In the genomic region with DNA sequence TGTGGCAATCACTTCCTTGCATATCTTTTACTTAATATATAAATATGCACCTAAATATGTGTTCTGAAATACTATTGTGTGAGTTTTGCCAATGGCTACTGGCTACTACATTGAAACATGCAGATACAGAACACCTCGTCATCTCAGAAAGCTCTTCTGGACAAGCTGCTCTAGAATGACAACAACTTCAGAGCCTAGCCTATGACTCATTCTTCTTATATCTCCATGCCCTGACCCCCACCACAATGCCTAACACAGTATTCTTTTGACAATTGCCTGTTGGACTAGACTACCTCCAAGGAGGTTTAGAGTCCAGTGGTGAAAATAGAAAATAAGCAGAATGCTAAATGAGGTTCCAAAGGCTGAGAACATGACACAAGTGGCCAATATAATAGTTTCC, we compare ENCODE assay signal across 30 cellular contexts. TPM values are rescaled to one million over a fixed set of nuclear protein-coding genes. Genes with fewer than 3 reads are reported as not detected.
DNase-seq lines count a peak whose midpoint lies in the region; ATAC-seq, FAIRE-seq and TF ChIP-seq lines count a peak whose summit lies in the region.
"Had no signal": no experiment of that assay in that cellular context is flagged by ENCODE, and none has a peak within 500 bp of the region (broad histone marks: within the 10 kb centered on the region; RNA-seq: fewer than 3 reads in every experiment).

No MANE protein-coding gene starts in this region.

- in situ Hi-C loops in K562 (cut with MboI): no loop called here

- TF ChIP-seq CTCF in SK-N-SH (IDR thresholded peaks at IDR 0.05) (no peak), K562 (IDR thresholded peaks at IDR 0.05 in 2 of 3, conservative IDR thresholded peaks at IDR 0.05 in 1 of 3; ENCODE audit: insufficient read depth in 2 of 3, low read depth in 1 of 3, low read length in 3 of 3) (no peak)

- no peaks in the 10 kb centered on the region for H3K36me3 ChIP-seq in SK-N-SH (replicated peaks in 1 of 2; ENCODE audit: control insufficient read depth in 1 of 2, insufficient read depth in 2 of 2, low read length in 1 of 2)
- no peaks in the 10 kb centered on the region for H3K36me3 ChIP-seq in K562 (ENCODE audit: control insufficient read depth, insufficient read depth, low read length)
- no peaks in the 10 kb centered on the region for H3K36me3 ChIP-seq in mesenchymal stem cell (ENCODE audit: control insufficient read depth in 1 of 2, insufficient read depth in 2 of 2, low read depth in 1 of 2, low read length in 2 of 2)
- H3K36me3 ChIP-seq: breast epithelium, colonic mucosa had no signal

- no peak for FAIRE-seq in K562 (lab: Jason Lieb, UNC)
- FAIRE-seq: kidney had no signal

- H3K9ac ChIP-seq in SK-N-SH (no peak overlapping the region), K562 (ENCODE audit: insufficient read depth in 1 of 2, low read depth in 2 of 2, low read length in 2 of 2) (no peak overlapping the region), mesenchymal stem cell (ENCODE audit: low read length) (no peak overlapping the region)
- H3K9ac ChIP-seq: KMS-11 had no signal

- no peak overlapping the region for H2BK15ac ChIP-seq in mesenchymal stem cell (ENCODE audit: low read depth, poor library complexity, severe bottlenecking)

- POLR2A ChIA-PET in SK-N-SH (lab: Yijun Ruan, JAX): interaction anchor here (1.0 kb wide), 1 partner anchor 824 kb away, joined by 3 read pairs; a partner anchor contains a TSS
- POLR2A ChIA-PET in K562 (lab: Yijun Ruan, JAX): interaction anchor here (1.5 kb wide), 1 partner anchor 11 kb away, joined by 3 read pairs; no protein-coding TSS in a partner anchor

- 80% methylated on average over 1 of the region's 1 CpG for WGBS in SK-N-SH (ENCODE audit: low lambda C conversion rate)
- 0% methylated on average over 1 of the region's 1 CpG for WGBS in K562 (ENCODE audit: insufficient coverage, low coverage, missing lambda C conversion rate)
- WGBS in mesenchymal stem cell: 70% methylated on average over 1 of the region's 1 CpG

- H3K9me3 ChIP-seq in SK-N-SH (no peaks in the 10 kb centered on the region), K562 (replicated peaks; ENCODE audit: control insufficient read depth, insufficient read depth, low read depth, low read length) (no peaks in the 10 kb centered on the region), mesenchymal stem cell (ENCODE audit: control insufficient read depth, low read length) (no peaks in the 10 kb centered on the region)
- H3K9me3 ChIP-seq: breast epithelium, Caco-2, colonic mucosa, psoas muscle had no signal

- H4K91ac ChIP-seq in mesenchymal stem cell (ENCODE audit: low read length): no peak overlapping the region

- H3K4me1 ChIP-seq in SK-N-SH (ENCODE audit: control insufficient read depth in 1 of 2, insufficient read depth in 2 of 2, low read depth in 1 of 2, low read length in 1 of 2): peaks cover 0 to 5% of the 10 kb centered on the region in 2 experiments; a peak in 2 of 4 replicates
- H3K4me1 ChIP-seq in K562 (replicated peaks in 1 of 2; ENCODE audit: control insufficient read depth in 2 of 2, insufficient read depth in 2 of 2, low read length in 2 of 2): no peaks in the 10 kb centered on the region
- peaks cover 3% of the 10 kb centered on the region for H3K4me1 ChIP-seq in mesenchymal stem cell (ENCODE audit: control insufficient read depth, insufficient read depth, low read depth, low read length)
- H3K4me1 ChIP-seq: breast epithelium, Caco-2, colonic mucosa, psoas muscle had no signal

- H3K23ac ChIP-seq in mesenchymal stem cell (ENCODE audit: low read length in 2 of 2): no peak overlapping the region

- BruUV-seq in K562 (replicated peaks; lab: Mats Ljungman, UMichigan): no TSS peak

- no peak overlapping the region for H3K4ac ChIP-seq in mesenchymal stem cell (ENCODE audit: low read depth in 1 of 2, low read length in 2 of 2)

- no peaks in the 10 kb centered on the region for H3K79me2 ChIP-seq in SK-N-SH (ENCODE audit: insufficient read depth)
- H3K79me2 ChIP-seq in K562 (ENCODE audit: control insufficient read depth, insufficient read depth, low read length): no peaks in the 10 kb centered on the region

- no peak overlapping the region for H4K8ac ChIP-seq in mesenchymal stem cell (ENCODE audit: low read length)

- H4K20me1 ChIP-seq in SK-N-SH (ENCODE audit: insufficient read depth) (no peaks in the 10 kb centered on the region), K562 (replicated peaks; ENCODE audit: control insufficient read depth, insufficient read depth, low read length) (no peaks in the 10 kb centered on the region)

- H2BK120ac ChIP-seq in mesenchymal stem cell (ENCODE audit: low read depth, low read length): no peak overlapping the region

- no peaks in the 10 kb centered on the region for H3K9me2 ChIP-seq in SK-N-SH

- no peak overlapping the region for H3K27ac ChIP-seq in SK-N-SH (ENCODE audit: low read depth in 2 of 2, low read length in 1 of 2)
- no peak overlapping the region for H3K27ac ChIP-seq in K562 (ENCODE audit: extremely low read depth, low read depth, low read length)
- no peak overlapping the region for H3K27ac ChIP-seq in mesenchymal stem cell (ENCODE audit: low read length, poor library complexity, severe bottlenecking)
- H3K27ac ChIP-seq: breast epithelium, colonic mucosa, KMS-11, psoas muscle had no signal

- no peak overlapping the region for H2BK12ac ChIP-seq in mesenchymal stem cell (ENCODE audit: low read length in 2 of 2)

- H3K4me2 ChIP-seq in SK-N-SH (no peak overlapping the region), K562 (ENCODE audit: insufficient read depth, low read length) (no peak overlapping the region), mesenchymal stem cell (ENCODE audit: low read length, poor library complexity, severe bottlenecking) (no peak overlapping the region)
- H3K4me2 ChIP-seq: KMS-11 had no signal

- no peak overlapping the region for H3K14ac ChIP-seq in mesenchymal stem cell (ENCODE audit: low read length in 2 of 2)

- TF ChIP-seq RAD21 in SK-N-SH (IDR thresholded peaks at IDR 0.05; ENCODE audit: low read length) (no peak), K562 (CRISPR knock-in tag; conservative IDR thresholded peaks at IDR 0.05 in 1 of 2, IDR thresholded peaks at IDR 0.05 in 1 of 2) (no peak)

- H3K9me1 ChIP-seq in K562 (ENCODE audit: control insufficient read depth, insufficient read depth, low read length): no peaks in the 10 kb centered on the region

- H3K4me3 ChIP-seq in SK-N-SH (ENCODE audit: low read depth in 2 of 2, low read length in 1 of 2): no peak overlapping the region
- H3K4me3 ChIP-seq in K562: no peak overlapping the region
- H3K4me3 ChIP-seq in mesenchymal stem cell (ENCODE audit: insufficient read depth in 1 of 2, low read depth in 1 of 2, low read length in 2 of 2): no peak overlapping the region
- H3K4me3 ChIP-seq: breast epithelium, colonic mucosa, psoas muscle had no signal

- H3F3A ChIP-seq in SK-N-SH (replicated peaks; ENCODE audit: insufficient read depth): no peaks in the 10 kb centered on the region

- TF ChIP-seq POLR2A in K562 (conservative IDR thresholded peaks at IDR 0.05): no peak

- CTCF ChIA-PET in SK-N-SH (lab: Yijun Ruan, JAX): interaction anchor here (0.7 to 0.9 kb wide), 3 partner anchors 13 to 642 kb away, joined by 3 read pairs; no protein-coding TSS in a partner anchor
- CTCF ChIA-PET in K562 (lab: Yijun Ruan, JAX; ENCODE audit: low intra/inter-chr PET ratio): no interaction called here

- no peak for TF ChIP-seq EP300 in SK-N-SH (IDR thresholded peaks at IDR 0.05; ENCODE audit: borderline replicate concordance in 1 of 2, low read depth in 1 of 2, low read length in 1 of 2)
- TF ChIP-seq EP300 in K562 (IDR thresholded peaks at IDR 0.05; ENCODE audit: low read length): no peak

- ATAC-seq in SK-N-SH treated with all-trans-retinoic acid at 6 μM for 48 hours (peak; percentile 48), K562 (peak; percentile 36; the same call in 1 of the 3 replicates), HG03039 (IDR thresholded peaks at IDR 0.05; ENCODE audit: unreplicated experiment) (no peak)
- ATAC-seq: activated CD8-positive, alpha-beta T cell treated with anti-CD3 and anti-CD28 coated beads for 36 hours; natural killer cell; psoas muscle had no signal

- no peak overlapping the region for H2AK5ac ChIP-seq in mesenchymal stem cell (ENCODE audit: low read length, severe bottlenecking)

- intact Hi-C loops in K562 (cut with micrococcal nuclease): no loop called here

- H3K18ac ChIP-seq in mesenchymal stem cell (ENCODE audit: low read depth in 1 of 2, low read length in 2 of 2): no peak overlapping the region

- no peak overlapping the region for H2BK5ac ChIP-seq in mesenchymal stem cell (ENCODE audit: low read depth, low read length, poor library complexity, severe bottlenecking)

- DNase-seq in SK-N-SH (no peak), K562 (ENCODE audit: extremely low read depth in 1 of 4, low spot score in 3 of 4) (peak in 2 of 4 experiments; percentile 3 to 4), mesenchymal stem cell (peak; percentile 6), HT-29 (ENCODE audit: low spot score) (no peak), cerebellar nuclear complex (lab: John Stamatoyannopoulos, UW) (no peak), ecto neural progenitor cell (ENCODE audit: low spot score) (no peak)
- DNase-seq: activated CD4-positive, alpha-beta T cell treated with anti-CD3 and anti-CD28 coated beads for 1 hour; activated CD8-positive, alpha-beta T cell treated with anti-CD3 and anti-CD28 coated beads for 36 hours; activated naive CD4-positive, alpha-beta T cell treated with anti-CD3 and anti-CD28 coated beads for 36 hours; Caco-2; colonic mucosa; DMS79; effector CD8-positive, alpha-beta T cell; head of caudate nucleus; kidney; natural killer cell; NCI-H526 treated with DMSO at 0.1 percent for 48 hours; psoas muscle; stimulated activated CD4-positive, alpha-beta T cell treated with anti-CD3 and anti-CD28 coated beads, Interleukin-4, amount 100 ng/mL, for 24 hours had no signal

- H2AFZ ChIP-seq in SK-N-SH (ENCODE audit: low read depth): no peak overlapping the region
- no peak overlapping the region for H2AFZ ChIP-seq in K562 (ENCODE audit: low read depth, low read length)
- H2AFZ ChIP-seq in mesenchymal stem cell (ENCODE audit: low read depth, low read length): no peak overlapping the region

- H3K79me1 ChIP-seq in mesenchymal stem cell (replicated peaks; ENCODE audit: low read length, poor library complexity, severe bottlenecking): no peaks in the 10 kb centered on the region

- H3K27me3 ChIP-seq in SK-N-SH (ENCODE audit: insufficient read depth): no peaks in the 10 kb centered on the region
- no peaks in the 10 kb centered on the region for H3K27me3 ChIP-seq in K562 (ENCODE audit: control insufficient read depth in 2 of 2, insufficient read depth in 2 of 2, low read length in 2 of 2)
- H3K27me3 ChIP-seq in mesenchymal stem cell (ENCODE audit: control insufficient read depth in 1 of 2, insufficient read depth in 1 of 2, low read length in 2 of 2): no peaks in the 10 kb centered on the region
- H3K27me3 ChIP-seq: breast epithelium, colonic mucosa had no signal

RNA-seq across cellular contexts. Expression of a gene that starts 17.6 kb away (rescaled TPM):
- not detected in 2 replicates for polyA plus RNA-seq in SK-N-SH (2012; rRNA removed)
- not detected in 2 replicates for polyA plus RNA-seq in SK-N-SH (2012; cell fraction: cytosol; rRNA removed)
- polyA plus RNA-seq in SK-N-SH (2012; cell fraction: nucleus; rRNA removed): not detected in 2 replicates
- total RNA-seq in K562 (2011; cell fraction: chromatin; rRNA removed; ENCODE audit: low replicate concordance): not detected in 2 replicates
- total RNA-seq in K562 (2011; cell fraction: nucleolus; rRNA removed): not detected in 2 replicates
- not detected in 2 replicates for total RNA-seq in K562 (2011; cell fraction: nucleoplasm; rRNA removed)
- total RNA-seq in K562 (2014; rRNA removed): not detected in 2 replicates
- not detected in 2 replicates for total RNA-seq in K562 (2014; rRNA removed; fragmentation: Illumina TruSeq; extraction: Trizol)
- total RNA-seq in K562 (2015; rRNA removed; fragmentation: Illumina TruSeq; extraction: Trizol): not detected in 2 replicates
- total RNA-seq in K562 (2021): not detected in 2 replicates
- polyA plus RNA-seq in K562 (2011; rRNA removed): not detected in 2 replicates
- not detected in 2 replicates for polyA plus RNA-seq in K562 (2011; cell fraction: cytosol; rRNA removed)
- polyA plus RNA-seq in K562 (2011; cell fraction: nucleus; rRNA removed): not detected in 2 replicates
- not detected in 2 replicates for polyA plus RNA-seq in K562 (2012)
- not detected in 2 replicates for polyA plus RNA-seq in K562 (2014; fragmentation: Illumina TruSeq; extraction: Trizol)
- not detected for polyA plus RNA-seq in K562 (2014; fragmentation: Nextera tagmentation; extraction: Ambion mirVana)
- not detected in 2 replicates for polyA plus RNA-seq in K562 (2014; rRNA removed)
- polyA minus RNA-seq in K562 (2011; rRNA and poly(A)+ RNA removed): not detected in 2 replicates
- polyA minus RNA-seq in K562 (2011; cell fraction: cytosol; rRNA and poly(A)+ RNA removed): not detected in 2 replicates
- polyA minus RNA-seq in K562 (2011; cell fraction: nucleus; rRNA and poly(A)+ RNA removed): not detected in 2 replicates
- polyA plus RNA-seq in mesenchymal stem cell (2013, experiment 1 of 2): 0.01 TPM
- 0.01 TPM for polyA plus RNA-seq in mesenchymal stem cell (2013, experiment 2 of 2)
- not detected in 2 replicates for total RNA-seq in HT-29 (2014; rRNA removed; shearing (Covaris generic))
- total RNA-seq: A172; activated CD8-positive, alpha-beta T cell treated with anti-CD3 and anti-CD28 coated beads for 36 hours; activated naive CD4-positive, alpha-beta T cell treated with anti-CD3 and anti-CD28 coated beads for 36 hours; breast epithelium; Caco-2; colonic mucosa; fibroblast of villous mesenchyme; kidney; lower leg skin; mononuclear cell; natural killer cell; omental fat pad; psoas muscle; Right ventricle myocardium inferior had no signal
- polyA plus RNA-seq: CD14-positive monocyte had no signal

RNA-seq across cellular contexts. Expression of a gene that starts 24.1 kb away (rescaled TPM):
- polyA plus RNA-seq in SK-N-SH (2012; rRNA removed): not detected in 2 replicates
- not detected in 2 replicates for polyA plus RNA-seq in SK-N-SH (2012; cell fraction: cytosol; rRNA removed)
- polyA plus RNA-seq in SK-N-SH (2012; cell fraction: nucleus; rRNA removed): not detected in 2 replicates
- not detected in 2 replicates for total RNA-seq in K562 (2011; cell fraction: chromatin; rRNA removed; ENCODE audit: low replicate concordance)
- total RNA-seq in K562 (2011; cell fraction: nucleolus; rRNA removed): not detected in 2 replicates
- total RNA-seq in K562 (2011; cell fraction: nucleoplasm; rRNA removed): not detected in 2 replicates
- total RNA-seq in K562 (2014; rRNA removed): not detected in 2 replicates
- not detected in 2 replicates for total RNA-seq in K562 (2014; rRNA removed; fragmentation: Illumina TruSeq; extraction: Trizol)
- not detected in 2 replicates for total RNA-seq in K562 (2015; rRNA removed; fragmentation: Illumina TruSeq; extraction: Trizol)
- total RNA-seq in K562 (2021): not detected in 2 replicates
- not detected in 2 replicates for polyA plus RNA-seq in K562 (2011; rRNA removed)
- polyA plus RNA-seq in K562 (2011; cell fraction: cytosol; rRNA removed): not detected in 2 replicates
- not detected in 2 replicates for polyA plus RNA-seq in K562 (2011; cell fraction: nucleus; rRNA removed)
- polyA plus RNA-seq in K562 (2012): 0.01 TPM in 1 of 2 replicates, not detected in the other
- polyA plus RNA-seq in K562 (2014; fragmentation: Illumina TruSeq; extraction: Trizol): not detected in 2 replicates
- polyA plus RNA-seq in K562 (2014; fragmentation: Nextera tagmentation; extraction: Ambion mirVana): not detected
- polyA plus RNA-seq in K562 (2014; rRNA removed): not detected in 2 replicates
- not detected in 2 replicates for polyA minus RNA-seq in K562 (2011; rRNA and poly(A)+ RNA removed)
- not detected in 2 replicates for polyA minus RNA-seq in K562 (2011; cell fraction: cytosol; rRNA and poly(A)+ RNA removed)
- polyA minus RNA-seq in K562 (2011; cell fraction: nucleus; rRNA and poly(A)+ RNA removed): not detected in 2 replicates
- polyA plus RNA-seq in mesenchymal stem cell (2013, experiment 1 of 2): not detected
- not detected for polyA plus RNA-seq in mesenchymal stem cell (2013, experiment 2 of 2)
- total RNA-seq in HT-29 (2014; rRNA removed; shearing (Covaris generic)): not detected in 2 replicates
- total RNA-seq: A172; activated CD8-positive, alpha-beta T cell treated with anti-CD3 and anti-CD28 coated beads for 36 hours; activated naive CD4-positive, alpha-beta T cell treated with anti-CD3 and anti-CD28 coated beads for 36 hours; Caco-2; colonic mucosa; fibroblast of villous mesenchyme; kidney; lower leg skin; mononuclear cell; natural killer cell; omental fat pad; Right ventricle myocardium inferior had no signal
- polyA plus RNA-seq: CD14-positive monocyte had no signal
